ENCODE assay signal across 9 cellular contexts in the genomic region with DNA sequence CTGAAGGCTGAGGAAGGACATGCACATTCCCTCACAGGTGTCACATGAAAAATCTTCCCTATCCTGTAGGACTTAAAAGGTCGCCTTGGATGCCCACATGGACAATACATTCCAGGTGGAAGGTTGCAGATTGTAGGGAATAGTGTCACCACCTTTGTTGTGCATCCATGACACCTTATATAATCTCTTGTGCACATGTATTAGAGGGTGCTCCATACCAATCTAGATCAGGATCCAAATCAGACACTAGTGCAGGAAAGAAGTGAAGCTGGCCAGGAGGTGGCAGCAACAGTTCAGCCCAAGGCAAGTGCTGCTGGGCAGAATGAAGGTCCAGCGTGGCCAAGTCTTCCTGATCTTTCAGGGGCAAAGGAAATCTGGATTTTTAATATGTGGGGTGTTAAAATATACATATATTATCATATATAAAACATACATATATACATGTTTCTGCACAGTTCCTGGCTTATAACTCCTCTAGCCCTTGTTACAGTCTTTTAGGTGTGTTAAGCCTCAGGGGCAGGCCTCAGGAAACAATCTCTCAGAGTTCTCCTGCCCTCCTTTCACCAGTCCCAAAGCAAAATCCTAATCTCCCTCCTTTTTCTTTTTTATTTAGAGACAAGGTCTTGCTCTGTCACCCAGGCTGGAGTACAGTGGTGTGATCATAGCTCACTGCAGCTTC. TPM values are rescaled to one million over a fixed set of nuclear protein-coding genes. Genes with fewer than 3 reads are reported as not detected.
DNase-seq lines count a peak whose midpoint lies in the region; ATAC-seq, FAIRE-seq and TF ChIP-seq lines count a peak whose summit lies in the region.
"Had no signal": no experiment of that assay in that cellular context is flagged by ENCODE, and none has a peak within 500 bp of the region (broad histone marks: within the 10 kb centered on the region; RNA-seq: fewer than 3 reads in every experiment).

No MANE protein-coding gene starts in this region.

- no peak for FAIRE-seq in pancreas (lab: Jason Lieb, UNC)
- FAIRE-seq: endometrium had no signal

- POLR2A ChIA-PET in Panc1 (lab: Charles Lee), result interaction anchor here (0.6 kb wide), 1 partner anchor 277 kb away, joined by 4 read pairs; a partner anchor contains a TSS

- in situ Hi-C loops in Panc1 (cut with HindIII; ENCODE audit: low pct_unique_long_range_greater_than_20kb, low sequenced_read_pairs), result no loop called here

- H3K27me3 ChIP-seq in Panc1 (ENCODE audit: control insufficient read depth, insufficient read depth, low read length) (no peaks in the 10 kb centered on the region), pancreas (no peaks in the 10 kb centered on the region)

- ATAC-seq in Panc1 (peak; percentile 93), pancreas (peak; percentile 73 to 94 (median 90)), GM21367 (IDR thresholded peaks at IDR 0.05; ENCODE audit: unreplicated experiment) (no peak)

- no peak overlapping the region for H3K27ac ChIP-seq in Panc1 (ENCODE audit: low read length)
- H3K27ac ChIP-seq in pancreas, result no peak overlapping the region

- H3K36me3 ChIP-seq in Panc1 (ENCODE audit: control insufficient read depth, insufficient read depth, low read length) (peaks cover 17% of the 10 kb centered on the region), pancreas (peaks cover 0 to 27% (median 0%) of the 10 kb centered on the region in 3 donors)

- CTCF ChIA-PET in Panc1 (lab: Charles Lee), result interaction anchor here (0.6 to 1.9 kb wide), 5 partner anchors 163 to 272 kb away, joined by 3 to 18 read pairs (median 3); no protein-coding TSS in a partner anchor

- BruUV-seq in Panc1 (replicated peaks; lab: Mats Ljungman, UMichigan), result no TSS peak

- H3K4me3 ChIP-seq in Panc1 (ENCODE audit: low read depth in 2 of 2, low read length in 2 of 2), result no peak overlapping the region
- H3K4me3 ChIP-seq in pancreas, result no peak overlapping the region

- WGBS in pancreas, 2 donors, result 50 to 56% methylated on average over 2 of the region's 2 CpGs

- TF ChIP-seq CTCF in Panc1 (IDR thresholded peaks at IDR 0.05) (peak; percentile 88), pancreas (IDR thresholded peaks at IDR 0.05) (peak; percentile 28 to 44 (median 42))

- peak; percentile 11 to 55 for DNase-seq in NCI-H2081 (lab: John Stamatoyannopoulos, UW)
- DNase-seq in NCI-H2081 treated with DMSO at 0.1 percent for 48 hours (lab: John Stamatoyannopoulos, UW), result no peak
- peak; percentile 59 for DNase-seq in HT1080 (ENCODE audit: low read depth)
- peak; percentile 52 for DNase-seq in Panc1 (ENCODE audit: low read depth, low spot score)
- DNase-seq in activated naive CD4-positive, alpha-beta T cell (lab: John Stamatoyannopoulos, UW), result peak in 3 of 4 experiments; percentile 2 to 20 (median 18)
- DNase-seq in head of caudate nucleus, result peak; percentile 62 to 90 (median 80)
- peak; percentile 45 to 75 (median 65) for DNase-seq in pancreas

- H3K9me3 ChIP-seq in Panc1 (ENCODE audit: control insufficient read depth, insufficient read depth, low read depth, low read length), result no peaks in the 10 kb centered on the region
- no peaks in the 10 kb centered on the region for H3K9me3 ChIP-seq in pancreas

- intact Hi-C loops in Panc1 (cut with micrococcal nuclease; ENCODE audit: unreplicated experiment) (loop anchor here (2.0 to 5.0 kb wide), 2 partner anchors 162 to 271 kb away; no protein-coding TSS in a partner anchor), head of caudate nucleus (cut with DNase I) (loop anchor here (5.0 kb wide), 1 partner anchor 167 kb away; a partner anchor contains a TSS), pancreas (cut with DNase I) (loop anchor here in 1 of 3 donors (10.0 kb wide), 1 partner anchor 269 kb away; no protein-coding TSS in a partner anchor)

- H3K4me1 ChIP-seq in Panc1 (ENCODE audit: control insufficient read depth, insufficient read depth, low read length) (no peaks in the 10 kb centered on the region; the same call in 1 of the 2 replicates), pancreas (no peaks in the 10 kb centered on the region)

RNA-seq across cellular contexts. Expression of a gene that starts 16.6 kb away (rescaled TPM):
- 78.9 and 87.4 TPM in 2 replicates for total RNA-seq in HT1080 (2014; rRNA removed; shearing (Covaris generic))
- polyA plus RNA-seq in HT1080 (2015; cell fraction: cytosol; rRNA removed), result 45.1 and 49.9 TPM in 2 replicates
- polyA plus RNA-seq in HT1080 (2015; cell fraction: nucleus; rRNA removed), result 70.6 and 73.6 TPM in 2 replicates
- total RNA-seq in Panc1 (2021; ENCODE audit: unreplicated experiment) (37.4 TPM), pancreas (10 to 100 TPM in 3 of 6 donors, 1 to 10 TPM in 3; 5.9 to 11.3 (median 8.4) TPM)
- 28.4 TPM for polyA plus RNA-seq in Panc1 (2012; ENCODE audit: insufficient read length)
- 10 to 100 TPM in 1 of 2 donors, 1 to 10 TPM in 1; 7.5 to 14.9 TPM for polyA plus RNA-seq in pancreas

RNA-seq across cellular contexts. Expression of a gene that starts 16.9 kb away (rescaled TPM):
- total RNA-seq in HT1080 (2014; rRNA removed; shearing (Covaris generic)), result 55.2 and 55.5 TPM in 2 replicates
- 46.1 and 46.2 TPM in 2 replicates for polyA plus RNA-seq in HT1080 (2015; cell fraction: cytosol; rRNA removed)
- 76.6 and 82.2 TPM in 2 replicates for polyA plus RNA-seq in HT1080 (2015; cell fraction: nucleus; rRNA removed)
- total RNA-seq in Panc1 (2021; ENCODE audit: unreplicated experiment), result 12.2 TPM
- 7.7 TPM for polyA plus RNA-seq in Panc1 (2012; ENCODE audit: insufficient read length)
- 10 to 100 TPM in 3 of 6 donors, 1 to 10 TPM in 3; 7.2 to 15.1 (median 10.7) TPM for total RNA-seq in pancreas
- polyA plus RNA-seq in pancreas, result 10 to 100 TPM; 11.1 to 21.8 TPM

RNA-seq across cellular contexts. Expression of a gene that starts 41.3 kb away (rescaled TPM):
- total RNA-seq in HT1080 (2014; rRNA removed; shearing (Covaris generic)), result 39.3 and 46.1 TPM in 2 replicates
- polyA plus RNA-seq in HT1080 (2015; cell fraction: cytosol; rRNA removed), result 43.5 and 52.6 TPM in 2 replicates
- 279 TPM in 2 replicates for polyA plus RNA-seq in HT1080 (2015; cell fraction: nucleus; rRNA removed)
- 46.6 TPM for total RNA-seq in Panc1 (2021; ENCODE audit: unreplicated experiment)
- polyA plus RNA-seq in Panc1 (2012; ENCODE audit: insufficient read length), result 11.5 TPM
- total RNA-seq in pancreas, result 10 to 100 TPM; 45.0 to 78.2 (median 59.5) TPM
- polyA plus RNA-seq in pancreas, result 100 to 1,000 TPM; 502 to 573 TPM

RNA-seq across cellular contexts. Expression of a gene that starts 57.7 kb away (rescaled TPM):
- 17.4 and 22.1 TPM in 2 replicates for total RNA-seq in HT1080 (2014; rRNA removed; shearing (Covaris generic))
- polyA plus RNA-seq in HT1080 (2015; cell fraction: cytosol; rRNA removed), result 15.8 and 20.4 TPM in 2 replicates
- polyA plus RNA-seq in HT1080 (2015; cell fraction: nucleus; rRNA removed), result 42.4 and 46.1 TPM in 2 replicates
- total RNA-seq in Panc1 (2021; ENCODE audit: unreplicated experiment) (41.8 TPM), pancreas (10 to 100 TPM; 11.1 to 17.8 (median 14.4) TPM)
- polyA plus RNA-seq in Panc1 (2012; ENCODE audit: insufficient read length), result 17.7 TPM
- 1 to 10 TPM; 9.2 to 9.3 TPM for polyA plus RNA-seq in pancreas
